In the genomic region with DNA sequence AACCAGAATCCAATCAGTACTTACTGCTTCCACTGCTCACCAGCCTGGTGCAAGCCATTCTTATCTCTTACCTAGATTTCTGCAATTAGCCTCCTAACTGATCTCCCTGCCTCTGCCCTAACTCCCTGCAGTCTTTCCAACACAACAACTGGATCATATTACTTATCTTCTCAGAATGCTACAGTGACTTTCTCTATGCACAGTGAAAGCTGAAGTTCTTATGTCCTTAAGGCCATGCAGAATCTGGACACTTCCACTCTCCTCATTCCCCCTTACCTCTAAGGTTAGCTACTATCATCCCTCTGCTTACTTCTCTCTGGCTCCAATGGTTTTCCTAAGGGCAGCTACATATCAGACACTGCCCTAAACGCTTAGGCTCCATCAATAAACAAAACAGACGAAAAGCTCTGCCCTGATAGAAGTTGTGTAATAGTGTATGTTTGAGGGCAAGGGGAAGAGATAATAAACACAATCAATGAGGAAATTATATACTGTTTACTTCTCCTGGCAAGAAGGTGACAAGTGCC, we compare ENCODE assay signal across 15 cellular contexts. TPM values are rescaled to one million over a fixed set of nuclear protein-coding genes. Genes with fewer than 3 reads are reported as not detected.
DNase-seq lines count a peak whose midpoint lies in the region; ATAC-seq and TF ChIP-seq lines count a peak whose summit lies in the region.
"Had no signal": no experiment of that assay in that cellular context is flagged by ENCODE, and none has a peak within 500 bp of the region (broad histone marks: within the 10 kb centered on the region; RNA-seq: fewer than 3 reads in every experiment).

No MANE protein-coding gene starts in this region.

- H3K4me2 ChIP-seq in hepatocyte, result peak overlapping the region; percentile 83

- H3K9me3 ChIP-seq in right atrium auricular region (no peaks in the 10 kb centered on the region), hepatocyte (ENCODE audit: low read depth) (no peaks in the 10 kb centered on the region)

- H3K36me3 ChIP-seq in right atrium auricular region (no peaks in the 10 kb centered on the region), hepatocyte (replicated peaks; ENCODE audit: insufficient read depth, low read depth) (no peaks in the 10 kb centered on the region)

- no peak for ATAC-seq in left ventricle myocardium superior
- ATAC-seq in GM18519 (IDR thresholded peaks at IDR 0.05; ENCODE audit: low FRiP score, unreplicated experiment), result no peak
- ATAC-seq: activated T-cell treated with anti-CD3 and anti-CD28 coated beads, Interleukin-2, amount 50 U/mL, for 72 hours had no signal

- H3K4me3 ChIP-seq in right atrium auricular region, result no peak overlapping the region
- H3K4me3 ChIP-seq in hepatocyte, result no peak overlapping the region
- H3K4me3 ChIP-seq: lung had no signal

- H3K4me1 ChIP-seq in right atrium auricular region, result peaks cover 0 to 77% of the 10 kb centered on the region in 2 donors
- peaks cover 41% of the 10 kb centered on the region for H3K4me1 ChIP-seq in hepatocyte (ENCODE audit: insufficient read depth)

- H2AFZ ChIP-seq in hepatocyte, result no peak overlapping the region

- intact Hi-C loops in left ventricle myocardium superior (cut with micrococcal nuclease), result no loop called here

- H3K27ac ChIP-seq in right atrium auricular region (peak overlapping the region; percentile 2 to 16), hepatocyte (peak overlapping the region; percentile 2)

- DNase-seq in right atrium auricular region (ENCODE audit: low spot score) (no peak), left ventricle myocardium superior (no peak), NCI-H82 (lab: John Stamatoyannopoulos, UW) (peak; percentile 36), hepatocyte (ENCODE audit: low spot score) (no peak), NOMO-1 treated with dmso at 0.1 percent for 144 hours (lab: John Stamatoyannopoulos, UW; ENCODE audit: unreplicated experiment) (no peak), RKO (ENCODE audit: low spot score) (no peak), kidney tubule cell (ENCODE audit: low spot score) (no peak)
- DNase-seq: activated CD4-positive, alpha-beta T cell treated with anti-CD3 and anti-CD28 coated beads for 1 hour; activated T-cell treated with anti-CD3 and anti-CD28 coated beads, Interleukin-2, amount 50 U/mL, for 72 hours; anterior cingulate cortex; NCI-H774; stimulated activated CD4-positive, alpha-beta T cell treated with anti-CD3 and anti-CD28 coated beads, Interleukin-2, amount 100 ng/mL, for 48 hours; stimulated activated naive CD4-positive, alpha-beta T cell treated with Interleukin-2 at 50 U/mL for 16 hours had no signal

- H3K79me2 ChIP-seq in hepatocyte, result peaks cover 86% of the 10 kb centered on the region

- no peaks in the 10 kb centered on the region for H3K9me2 ChIP-seq in hepatocyte (replicated peaks; ENCODE audit: insufficient read depth)

- H3K27me3 ChIP-seq in right atrium auricular region (no peaks in the 10 kb centered on the region), hepatocyte (no peaks in the 10 kb centered on the region)

- TF ChIP-seq CTCF in right atrium auricular region (IDR thresholded peaks at IDR 0.05), result no peak
- no peak for TF ChIP-seq CTCF in hepatocyte (IDR thresholded peaks at IDR 0.05; ENCODE audit: poor library complexity)

- WGBS in hepatocyte (ENCODE audit: low lambda C conversion rate, missing lambda C conversion rate), result 15% methylated on average over 2 of the region's 2 CpGs

- H4K20me1 ChIP-seq in hepatocyte (ENCODE audit: insufficient read depth, poor library complexity, severe bottlenecking), result peaks cover 82% of the 10 kb centered on the region

RNA-seq across cellular contexts. Expression of gene KTN1, which starts 4.0 kb away (rescaled TPM):
- total RNA-seq in right atrium auricular region (100 to 1,000 TPM; 128 to 209 TPM), left ventricle myocardium superior (290 TPM), hepatocyte (131 and 150 TPM in 2 replicates)
- polyA plus RNA-seq in hepatocyte, result 164 and 209 TPM in 2 replicates
